In genomic region chr1:92228401-92228800, GRCh38 we compare ENCODE assay signal across 11 cellular contexts. TPM values are rescaled to one million over a fixed set of nuclear protein-coding genes. Genes with fewer than 3 reads are reported as not detected.
"Had no signal": no experiment of that assay in that cellular context is flagged by ENCODE, and none has a peak within 500 bp of the region (broad histone marks: within the 10 kb centered on the region; RNA-seq: fewer than 3 reads in every experiment).

No MANE protein-coding gene starts in this region.

- H3K4me3 ChIP-seq: GM23248, GM23338, HAP-1 had no signal

- ATAC-seq: GM23338, HCT116 had no signal

- H3K27ac ChIP-seq: GM23248 had no signal

- DNase-seq: GM23248, GOT3, H7, H9, HCEC 1CT, HFFc6 had no signal

- H3K4me1 ChIP-seq: HAP-1 had no signal

- H3K9me3 ChIP-seq: HAP-1 had no signal

- H2AFZ ChIP-seq: GM23248, GM23338 had no signal

- H3K9ac ChIP-seq: GM23248 had no signal

- H3K36me3 ChIP-seq: HAP-1 had no signal

- H3K4me2 ChIP-seq: GM23338 had no signal

RNA-seq across cellular contexts. Expression of gene C1orf146, which starts 10.7 kb away (rescaled TPM):
- total RNA-seq: GM23248, GM23338, H1, H4, H7, H9, HFFc6 had no signal
- polyA plus RNA-seq: GM23248, GM23338, H1 had no signal
